In the genomic region with DNA sequence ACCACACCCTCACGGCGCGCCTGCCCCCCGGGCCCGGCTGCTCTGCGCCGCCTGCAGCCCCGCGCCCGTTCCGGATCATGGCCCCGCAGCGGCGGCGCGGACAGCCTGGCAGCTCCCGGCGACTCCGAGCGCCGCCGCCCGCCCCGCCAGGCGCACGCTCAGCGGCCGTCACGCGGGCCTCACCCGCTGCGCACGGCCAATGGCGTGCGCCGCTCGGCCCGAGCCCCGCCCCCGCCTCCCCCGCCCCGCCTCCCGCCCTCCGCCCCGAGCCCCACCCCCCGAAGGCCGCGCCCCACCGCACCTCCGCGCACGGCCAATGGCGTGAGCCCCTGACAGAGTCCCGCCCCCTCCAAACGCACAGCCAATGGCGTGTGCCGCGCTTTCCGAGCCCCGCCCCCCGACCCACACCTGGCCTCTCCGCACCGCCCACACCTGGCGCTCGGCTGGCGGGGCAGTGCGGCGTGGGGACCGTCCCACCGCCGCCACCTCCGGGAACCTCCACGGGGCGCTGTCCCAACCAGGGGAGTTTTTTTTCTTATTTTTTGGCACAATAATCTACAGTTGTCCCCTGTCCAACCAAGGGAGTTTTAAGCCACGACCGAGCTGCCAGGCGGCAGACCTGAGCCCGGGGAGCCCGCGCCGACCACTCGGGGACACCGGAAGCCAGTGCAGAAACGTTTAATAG, we compare ENCODE assay signal across 1 cellular context.
TF ChIP-seq lines count a peak whose summit lies in the region.

A gene (minus strand): TSS at position 123 of the 685 bp plus-strand sequence. CDS start 44 bp downstream, at position 79.

TF ChIP-seq in K562, 482 proteins besides CTCF, POLR2A, EP300 and RAD21 (continued from another document and continues in another):
- TF ChIP-seq, protein P1, sequence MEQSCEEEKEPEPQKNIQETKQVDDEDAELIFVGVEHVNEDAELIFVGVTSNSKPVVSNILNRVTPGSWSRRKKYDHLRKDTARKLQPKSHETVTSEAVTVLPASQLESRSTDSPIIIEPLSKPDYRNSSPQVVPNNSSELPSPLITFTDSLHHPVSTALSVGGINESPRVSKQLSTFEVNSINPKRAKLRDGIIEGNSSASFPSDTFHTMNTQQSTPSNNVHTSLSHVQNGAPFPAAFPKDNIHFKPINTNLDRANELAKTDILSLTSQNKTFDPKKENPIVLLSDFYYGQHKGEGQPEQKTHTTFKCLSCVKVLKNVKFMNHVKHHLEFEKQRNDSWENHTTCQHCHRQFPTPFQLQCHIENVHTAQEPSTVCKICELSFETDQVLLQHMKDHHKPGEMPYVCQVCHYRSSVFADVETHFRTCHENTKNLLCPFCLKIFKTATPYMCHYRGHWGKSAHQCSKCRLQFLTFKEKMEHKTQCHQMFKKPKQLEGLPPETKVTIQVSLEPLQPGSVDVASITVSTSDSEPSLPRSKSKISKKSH (CRISPR knock-in tag; IDR thresholded peaks at IDR 0.05), result no peak
- no peak for TF ChIP-seq PRMT5 (CRISPR knock-in tag; IDR thresholded peaks at IDR 0.05)
- no peak for TF ChIP-seq NCOA6 (IDR thresholded peaks at IDR 0.05)
- no peak for TF ChIP-seq JUND (IDR thresholded peaks at IDR 0.05; ENCODE audit: borderline replicate concordance, low read depth, low read length)
- no peak for TF ChIP-seq JUND (tag; IDR thresholded peaks at IDR 0.05; ENCODE audit: borderline replicate concordance, low read depth, low read length)
- TF ChIP-seq, protein P2, sequence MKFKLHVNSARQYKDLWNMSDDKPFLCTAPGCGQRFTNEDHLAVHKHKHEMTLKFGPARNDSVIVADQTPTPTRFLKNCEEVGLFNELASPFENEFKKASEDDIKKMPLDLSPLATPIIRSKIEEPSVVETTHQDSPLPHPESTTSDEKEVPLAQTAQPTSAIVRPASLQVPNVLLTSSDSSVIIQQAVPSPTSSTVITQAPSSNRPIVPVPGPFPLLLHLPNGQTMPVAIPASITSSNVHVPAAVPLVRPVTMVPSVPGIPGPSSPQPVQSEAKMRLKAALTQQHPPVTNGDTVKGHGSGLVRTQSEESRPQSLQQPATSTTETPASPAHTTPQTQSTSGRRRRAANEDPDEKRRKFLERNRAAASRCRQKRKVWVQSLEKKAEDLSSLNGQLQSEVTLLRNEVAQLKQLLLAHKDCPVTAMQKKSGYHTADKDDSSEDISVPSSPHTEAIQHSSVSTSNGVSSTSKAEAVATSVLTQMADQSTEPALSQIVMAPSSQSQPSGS (CRISPR knock-in tag; IDR thresholded peaks at IDR 0.05), result no peak
- TF ChIP-seq POLR2AphosphoS5 (IDR thresholded peaks at IDR 0.05; ENCODE audit: control insufficient read depth, insufficient read depth, low read depth, low read length), result 0 out of 2 replicates have a peak, but pooled peaks have one; percentile 31
- no peak for TF ChIP-seq ZNF75A (CRISPR knock-in tag; IDR thresholded peaks at IDR 0.05)
- TF ChIP-seq, protein P3, sequence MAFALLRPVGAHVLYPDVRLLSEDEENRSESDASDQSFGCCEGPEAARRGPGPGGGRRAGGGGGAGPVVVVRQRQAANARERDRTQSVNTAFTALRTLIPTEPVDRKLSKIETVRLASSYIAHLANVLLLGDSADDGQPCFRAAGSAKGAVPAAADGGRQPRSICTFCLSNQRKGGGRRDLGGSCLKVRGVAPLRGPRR (CRISPR knock-in tag; IDR thresholded peaks at IDR 0.05), result no peak
- TF ChIP-seq PHF8 (IDR thresholded peaks at IDR 0.05; ENCODE audit: borderline replicate concordance, low read length), result peak; percentile 44; the same call in 1 of the 2 replicates
- TF ChIP-seq, protein P4, sequence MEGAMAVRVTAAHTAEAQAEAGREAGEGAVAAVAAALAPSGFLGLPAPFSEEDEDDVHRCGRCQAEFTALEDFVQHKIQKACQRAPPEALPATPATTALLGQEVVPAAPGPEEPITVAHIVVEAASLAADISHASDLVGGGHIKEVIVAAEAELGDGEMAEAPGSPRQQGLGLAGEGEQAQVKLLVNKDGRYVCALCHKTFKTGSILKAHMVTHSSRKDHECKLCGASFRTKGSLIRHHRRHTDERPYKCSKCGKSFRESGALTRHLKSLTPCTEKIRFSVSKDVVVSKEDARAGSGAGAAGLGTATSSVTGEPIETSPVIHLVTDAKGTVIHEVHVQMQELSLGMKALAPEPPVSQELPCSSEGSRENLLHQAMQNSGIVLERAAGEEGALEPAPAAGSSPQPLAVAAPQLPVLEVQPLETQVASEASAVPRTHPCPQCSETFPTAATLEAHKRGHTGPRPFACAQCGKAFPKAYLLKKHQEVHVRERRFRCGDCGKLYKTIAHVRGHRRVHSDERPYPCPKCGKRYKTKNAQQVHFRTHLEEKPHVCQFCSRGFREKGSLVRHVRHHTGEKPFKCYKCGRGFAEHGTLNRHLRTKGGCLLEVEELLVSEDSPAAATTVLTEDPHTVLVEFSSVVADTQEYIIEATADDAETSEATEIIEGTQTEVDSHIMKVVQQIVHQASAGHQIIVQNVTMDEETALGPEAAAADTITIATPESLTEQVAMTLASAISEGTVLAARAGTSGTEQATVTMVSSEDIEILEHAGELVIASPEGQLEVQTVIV (CRISPR knock-in tag; IDR thresholded peaks at IDR 0.05; ENCODE audit: borderline replicate concordance), result no peak
- TF ChIP-seq FOXP1 (CRISPR knock-in tag; IDR thresholded peaks at IDR 0.05), result 0 out of 2 replicates have a peak, but pooled peaks have one; percentile 36
- TF ChIP-seq KLF1 (tag; IDR thresholded peaks at IDR 0.05), result no peak
- no peak for TF ChIP-seq MAFK (IDR thresholded peaks at IDR 0.05; ENCODE audit: low read length)
- no peak for TF ChIP-seq CEBPG (CRISPR knock-in tag; IDR thresholded peaks at IDR 0.05)
- TF ChIP-seq CEBPG (tag; conservative IDR thresholded peaks at IDR 0.05 in 1 of 2, IDR thresholded peaks at IDR 0.05 in 1 of 2), result no peak
- TF ChIP-seq, protein P5, sequence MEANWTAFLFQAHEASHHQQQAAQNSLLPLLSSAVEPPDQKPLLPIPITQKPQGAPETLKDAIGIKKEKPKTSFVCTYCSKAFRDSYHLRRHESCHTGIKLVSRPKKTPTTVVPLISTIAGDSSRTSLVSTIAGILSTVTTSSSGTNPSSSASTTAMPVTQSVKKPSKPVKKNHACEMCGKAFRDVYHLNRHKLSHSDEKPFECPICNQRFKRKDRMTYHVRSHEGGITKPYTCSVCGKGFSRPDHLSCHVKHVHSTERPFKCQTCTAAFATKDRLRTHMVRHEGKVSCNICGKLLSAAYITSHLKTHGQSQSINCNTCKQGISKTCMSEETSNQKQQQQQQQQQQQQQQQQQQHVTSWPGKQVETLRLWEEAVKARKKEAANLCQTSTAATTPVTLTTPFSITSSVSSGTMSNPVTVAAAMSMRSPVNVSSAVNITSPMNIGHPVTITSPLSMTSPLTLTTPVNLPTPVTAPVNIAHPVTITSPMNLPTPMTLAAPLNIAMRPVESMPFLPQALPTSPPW (CRISPR knock-in tag; IDR thresholded peaks at IDR 0.05), result peak; percentile 97
- TF ChIP-seq PRPF4 (IDR thresholded peaks at IDR 0.05; ENCODE audit: insufficient read depth, low read depth, low read length, poor library complexity, severe bottlenecking), result no peak
- no peak for TF ChIP-seq FOSL1 (tag; conservative IDR thresholded peaks at IDR 0.05)
- peak; percentile 63 for TF ChIP-seq PCBP1 (IDR thresholded peaks at IDR 0.05; ENCODE audit: low read depth, low read length, poor library complexity, severe bottlenecking)
- no peak for TF ChIP-seq MTA2 (IDR thresholded peaks at IDR 0.05; ENCODE audit: low read depth)
- no peak for TF ChIP-seq ZNF174 (CRISPR knock-in tag; IDR thresholded peaks at IDR 0.05)
- no peak for TF ChIP-seq MIER1 (IDR thresholded peaks at IDR 0.05; ENCODE audit: low read depth)
- TF ChIP-seq ZNF217 (CRISPR knock-in tag; IDR thresholded peaks at IDR 0.05), result no peak
- no peak for TF ChIP-seq GTF2E2 (tag; IDR thresholded peaks at IDR 0.05)
- no peak for TF ChIP-seq C11orf30 (IDR thresholded peaks at IDR 0.05; ENCODE audit: low read depth)
- TF ChIP-seq SRSF7 (optimal IDR thresholded peaks at IDR 0.05; ENCODE audit: low read depth, low read length), result no peak
- TF ChIP-seq, protein P6, sequence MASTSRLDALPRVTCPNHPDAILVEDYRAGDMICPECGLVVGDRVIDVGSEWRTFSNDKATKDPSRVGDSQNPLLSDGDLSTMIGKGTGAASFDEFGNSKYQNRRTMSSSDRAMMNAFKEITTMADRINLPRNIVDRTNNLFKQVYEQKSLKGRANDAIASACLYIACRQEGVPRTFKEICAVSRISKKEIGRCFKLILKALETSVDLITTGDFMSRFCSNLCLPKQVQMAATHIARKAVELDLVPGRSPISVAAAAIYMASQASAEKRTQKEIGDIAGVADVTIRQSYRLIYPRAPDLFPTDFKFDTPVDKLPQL (IDR thresholded peaks at IDR 0.05; ENCODE audit: extremely low read depth, insufficient read length), result no peak
- TF ChIP-seq PML (IDR thresholded peaks at IDR 0.05; ENCODE audit: low read length), result no peak
- no peak for TF ChIP-seq FOXA3 (CRISPR knock-in tag; conservative IDR thresholded peaks at IDR 0.05 in 1 of 2, IDR thresholded peaks at IDR 0.05 in 1 of 2)
- TF ChIP-seq SMAD1 (IDR thresholded peaks at IDR 0.05; ENCODE audit: low read depth, low read length, partially characterized antibody), result no peak
- TF ChIP-seq TARDBP (IDR thresholded peaks at IDR 0.05), result no peak
- no peak for TF ChIP-seq TAF9B (IDR thresholded peaks at IDR 0.05; ENCODE audit: partially characterized antibody)
- no peak for TF ChIP-seq ILK (tag; IDR thresholded peaks at IDR 0.05; ENCODE audit: borderline replicate concordance, low read depth)
- TF ChIP-seq ZFX (CRISPR knock-in tag; IDR thresholded peaks at IDR 0.05), result no peak
- TF ChIP-seq, protein P7, sequence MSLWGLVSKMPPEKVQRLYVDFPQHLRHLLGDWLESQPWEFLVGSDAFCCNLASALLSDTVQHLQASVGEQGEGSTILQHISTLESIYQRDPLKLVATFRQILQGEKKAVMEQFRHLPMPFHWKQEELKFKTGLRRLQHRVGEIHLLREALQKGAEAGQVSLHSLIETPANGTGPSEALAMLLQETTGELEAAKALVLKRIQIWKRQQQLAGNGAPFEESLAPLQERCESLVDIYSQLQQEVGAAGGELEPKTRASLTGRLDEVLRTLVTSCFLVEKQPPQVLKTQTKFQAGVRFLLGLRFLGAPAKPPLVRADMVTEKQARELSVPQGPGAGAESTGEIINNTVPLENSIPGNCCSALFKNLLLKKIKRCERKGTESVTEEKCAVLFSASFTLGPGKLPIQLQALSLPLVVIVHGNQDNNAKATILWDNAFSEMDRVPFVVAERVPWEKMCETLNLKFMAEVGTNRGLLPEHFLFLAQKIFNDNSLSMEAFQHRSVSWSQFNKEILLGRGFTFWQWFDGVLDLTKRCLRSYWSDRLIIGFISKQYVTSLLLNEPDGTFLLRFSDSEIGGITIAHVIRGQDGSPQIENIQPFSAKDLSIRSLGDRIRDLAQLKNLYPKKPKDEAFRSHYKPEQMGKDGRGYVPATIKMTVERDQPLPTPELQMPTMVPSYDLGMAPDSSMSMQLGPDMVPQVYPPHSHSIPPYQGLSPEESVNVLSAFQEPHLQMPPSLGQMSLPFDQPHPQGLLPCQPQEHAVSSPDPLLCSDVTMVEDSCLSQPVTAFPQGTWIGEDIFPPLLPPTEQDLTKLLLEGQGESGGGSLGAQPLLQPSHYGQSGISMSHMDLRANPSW (CRISPR knock-in tag; IDR thresholded peaks at IDR 0.05), result no peak
- TF ChIP-seq BCOR (IDR thresholded peaks at IDR 0.05), result no peak
- no peak for TF ChIP-seq HMG20A (CRISPR knock-in tag; conservative IDR thresholded peaks at IDR 0.05)
- TF ChIP-seq, protein P8, sequence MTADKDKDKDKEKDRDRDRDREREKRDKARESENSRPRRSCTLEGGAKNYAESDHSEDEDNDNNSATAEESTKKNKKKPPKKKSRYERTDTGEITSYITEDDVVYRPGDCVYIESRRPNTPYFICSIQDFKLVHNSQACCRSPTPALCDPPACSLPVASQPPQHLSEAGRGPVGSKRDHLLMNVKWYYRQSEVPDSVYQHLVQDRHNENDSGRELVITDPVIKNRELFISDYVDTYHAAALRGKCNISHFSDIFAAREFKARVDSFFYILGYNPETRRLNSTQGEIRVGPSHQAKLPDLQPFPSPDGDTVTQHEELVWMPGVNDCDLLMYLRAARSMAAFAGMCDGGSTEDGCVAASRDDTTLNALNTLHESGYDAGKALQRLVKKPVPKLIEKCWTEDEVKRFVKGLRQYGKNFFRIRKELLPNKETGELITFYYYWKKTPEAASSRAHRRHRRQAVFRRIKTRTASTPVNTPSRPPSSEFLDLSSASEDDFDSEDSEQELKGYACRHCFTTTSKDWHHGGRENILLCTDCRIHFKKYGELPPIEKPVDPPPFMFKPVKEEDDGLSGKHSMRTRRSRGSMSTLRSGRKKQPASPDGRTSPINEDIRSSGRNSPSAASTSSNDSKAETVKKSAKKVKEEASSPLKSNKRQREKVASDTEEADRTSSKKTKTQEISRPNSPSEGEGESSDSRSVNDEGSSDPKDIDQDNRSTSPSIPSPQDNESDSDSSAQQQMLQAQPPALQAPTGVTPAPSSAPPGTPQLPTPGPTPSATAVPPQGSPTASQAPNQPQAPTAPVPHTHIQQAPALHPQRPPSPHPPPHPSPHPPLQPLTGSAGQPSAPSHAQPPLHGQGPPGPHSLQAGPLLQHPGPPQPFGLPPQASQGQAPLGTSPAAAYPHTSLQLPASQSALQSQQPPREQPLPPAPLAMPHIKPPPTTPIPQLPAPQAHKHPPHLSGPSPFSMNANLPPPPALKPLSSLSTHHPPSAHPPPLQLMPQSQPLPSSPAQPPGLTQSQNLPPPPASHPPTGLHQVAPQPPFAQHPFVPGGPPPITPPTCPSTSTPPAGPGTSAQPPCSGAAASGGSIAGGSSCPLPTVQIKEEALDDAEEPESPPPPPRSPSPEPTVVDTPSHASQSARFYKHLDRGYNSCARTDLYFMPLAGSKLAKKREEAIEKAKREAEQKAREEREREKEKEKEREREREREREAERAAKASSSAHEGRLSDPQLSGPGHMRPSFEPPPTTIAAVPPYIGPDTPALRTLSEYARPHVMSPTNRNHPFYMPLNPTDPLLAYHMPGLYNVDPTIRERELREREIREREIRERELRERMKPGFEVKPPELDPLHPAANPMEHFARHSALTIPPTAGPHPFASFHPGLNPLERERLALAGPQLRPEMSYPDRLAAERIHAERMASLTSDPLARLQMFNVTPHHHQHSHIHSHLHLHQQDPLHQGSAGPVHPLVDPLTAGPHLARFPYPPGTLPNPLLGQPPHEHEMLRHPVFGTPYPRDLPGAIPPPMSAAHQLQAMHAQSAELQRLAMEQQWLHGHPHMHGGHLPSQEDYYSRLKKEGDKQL (CRISPR knock-in tag; IDR thresholded peaks at IDR 0.05; ENCODE audit: borderline replicate concordance), result no peak
- TF ChIP-seq FOXJ3 (CRISPR knock-in tag; IDR thresholded peaks at IDR 0.05), result no peak
- no peak for TF ChIP-seq RFX7 (CRISPR knock-in tag; IDR thresholded peaks at IDR 0.05)
- no peak for TF ChIP-seq TCF3 (CRISPR knock-in tag; IDR thresholded peaks at IDR 0.05)
- TF ChIP-seq ZNF316 (IDR thresholded peaks at IDR 0.05), result no peak
- peak; percentile 60 for TF ChIP-seq CXXC5 (CRISPR knock-in tag; IDR thresholded peaks at IDR 0.05)
- TF ChIP-seq KLF6 (CRISPR knock-in tag; IDR thresholded peaks at IDR 0.05; ENCODE audit: borderline replicate concordance), result no peak
- TF ChIP-seq POLR2B (IDR thresholded peaks at IDR 0.05; ENCODE audit: low read depth, partially characterized antibody), result peak; percentile 41
- no peak for TF ChIP-seq NFATC3 (IDR thresholded peaks at IDR 0.05)
- no peak for TF ChIP-seq FUS (optimal IDR thresholded peaks at IDR 0.05; ENCODE audit: low read depth, low read length)
- no peak for TF ChIP-seq SREBF1 (IDR thresholded peaks at IDR 0.05; ENCODE audit: borderline replicate concordance, low read depth, low read length)
- TF ChIP-seq EZH2 (IDR thresholded peaks at IDR 0.05; ENCODE audit: borderline replicate concordance, low read depth, low read length), result no peak
- TF ChIP-seq HMGN3 (IDR thresholded peaks at IDR 0.05; ENCODE audit: borderline replicate concordance, extremely low read depth, insufficient read length, low read depth, low read length), result peak; percentile 72
